15 cellular contexts compared by ENCODE assay signal in genomic region chr6:125444234-125444949, GRCh38.
DNase-seq lines count a peak whose midpoint lies in the region; ATAC-seq, FAIRE-seq and TF ChIP-seq lines count a peak whose summit lies in the region.
"Had no signal": no experiment of that assay in that cellular context is flagged by ENCODE, and none has a peak within 500 bp of the region (broad histone marks: within the 10 kb centered on the region; RNA-seq: fewer than 3 reads in every experiment).

No MANE protein-coding gene starts in this region.

- H3K4me3 ChIP-seq in GM23338, result no peak overlapping the region
- H3K4me3 ChIP-seq in body of pancreas, result no peak overlapping the region
- H3K4me3 ChIP-seq in right cardiac atrium (ENCODE audit: low read length), result no peak overlapping the region
- H3K4me3 ChIP-seq in PC-3 (ENCODE audit: low read length), result no peak overlapping the region
- no peak overlapping the region for H3K4me3 ChIP-seq in esophagus muscularis mucosa
- H3K4me3 ChIP-seq: cardiac muscle cell, pancreas had no signal

- H3F3A ChIP-seq in GM23338 (replicated peaks; ENCODE audit: low read depth) (no peaks in the 10 kb centered on the region), PC-3 (ENCODE audit: low read length, unreplicated experiment) (no peaks in the 10 kb centered on the region)

- H3K9me2 ChIP-seq in GM23338 (ENCODE audit: insufficient read depth), result no peaks in the 10 kb centered on the region; the same call in none of the 2 replicates
- no peaks in the 10 kb centered on the region for H3K9me2 ChIP-seq in PC-3 (replicated peaks; ENCODE audit: low read length)

- WGBS in body of pancreas, 2 donors, result 46 to 50% methylated on average over 14 to 15 of the region's 15 CpGs
- 39% methylated on average over 15 of the region's 15 CpGs for WGBS in right cardiac atrium
- 38% methylated on average over 15 of the region's 15 CpGs for WGBS in esophagus muscularis mucosa

- peaks cover 5% of the 10 kb centered on the region; the same call in 2 of the 3 replicates for H3K9me3 Mint-ChIP-seq in GM23338
- H3K9me3 Mint-ChIP-seq: activated T-cell treated with anti-CD3 and anti-CD28 coated beads, Interleukin-2, amount 50 U/mL, for 72 hours had no signal

- no peak for TF ChIP-seq POLR2A in body of pancreas (IDR thresholded peaks at IDR 0.05)
- no peak for TF ChIP-seq POLR2A in esophagus muscularis mucosa (IDR thresholded peaks at IDR 0.05; ENCODE audit: low read depth)
- TF ChIP-seq POLR2A in GM12892 (IDR thresholded peaks at IDR 0.05; ENCODE audit: low read depth, low read length), result no peak

- TF ChIP-seq EP300 in esophagus muscularis mucosa (IDR thresholded peaks at IDR 0.05), result no peak

- H3K4me1 ChIP-seq in GM23338 (ENCODE audit: insufficient read depth), result peaks cover 6% of the 10 kb centered on the region
- no peaks in the 10 kb centered on the region for H3K4me1 ChIP-seq in body of pancreas
- no peaks in the 10 kb centered on the region for H3K4me1 ChIP-seq in right cardiac atrium (ENCODE audit: control insufficient read depth, insufficient read depth, low read length)
- no peaks in the 10 kb centered on the region for H3K4me1 ChIP-seq in PC-3 (ENCODE audit: insufficient read depth, low read length)
- H3K4me1 ChIP-seq in esophagus muscularis mucosa, result peaks cover 0 to 13% (median 5%) of the 10 kb centered on the region in 4 donors
- H3K4me1 ChIP-seq: esophagus squamous epithelium, pancreas had no signal

- no peak for TF ChIP-seq CTCF in GM23338 (conservative IDR thresholded peaks at IDR 0.05; ENCODE audit: low read depth in 2 of 2)
- no peak for TF ChIP-seq CTCF in body of pancreas (IDR thresholded peaks at IDR 0.05)
- TF ChIP-seq CTCF in PC-3 (conservative IDR thresholded peaks at IDR 0.05; ENCODE audit: low read depth, low read length), result no peak
- TF ChIP-seq CTCF in esophagus muscularis mucosa (IDR thresholded peaks at IDR 0.05), result no peak

- H3K79me2 ChIP-seq in GM23338 (replicated peaks; ENCODE audit: insufficient read depth) (no peaks in the 10 kb centered on the region), PC-3 (ENCODE audit: low read length) (no peaks in the 10 kb centered on the region)

- no peaks in the 10 kb centered on the region for H4K20me1 ChIP-seq in GM23338 (replicated peaks; ENCODE audit: insufficient read depth)
- H4K20me1 ChIP-seq in PC-3 (ENCODE audit: low read length), result no peaks in the 10 kb centered on the region

- H3K4me3 Mint-ChIP-seq in GM23338, result no peak overlapping the region
- H3K4me3 Mint-ChIP-seq: activated T-cell treated with anti-CD3 and anti-CD28 coated beads, Interleukin-2, amount 50 U/mL, for 72 hours had no signal

- peak overlapping the region; percentile 43; the same call in 1 of the 2 replicates for H2AFZ ChIP-seq in GM23338
- H2AFZ ChIP-seq in PC-3 (ENCODE audit: low read length), result no peak overlapping the region

- H3K27me3 Mint-ChIP-seq in GM23338 (ENCODE audit: insufficient read depth, low read depth, poor library complexity), result peaks cover 6% of the 10 kb centered on the region

- CTCF ChIA-PET in PC-3 (lab: Charles Lee), result no interaction called here

- intact Hi-C loops in body of pancreas (cut with DNase I), result no loop called here
- intact Hi-C loops in right cardiac atrium (cut with DNase I), result no loop called here
- intact Hi-C loops in PC-3 (cut with micrococcal nuclease), result no loop called here
- intact Hi-C loops in esophagus muscularis mucosa (cut with DNase I), result no loop called here

- FAIRE-seq in GM12892 (lab: Jason Lieb, UNC), result no peak
- FAIRE-seq: pancreas had no signal

- H3K27ac ChIP-seq in GM23338 (ENCODE audit: low read depth) (no peak overlapping the region), body of pancreas (no peak overlapping the region), right cardiac atrium (ENCODE audit: low read length) (no peak overlapping the region), PC-3 (ENCODE audit: low read length) (no peak overlapping the region), esophagus muscularis mucosa (replicated peaks in 1 of 4) (peak overlapping the region in 1 of 4 donors; percentile 7)
- H3K27ac ChIP-seq: cardiac muscle cell, pancreas had no signal

- no peak for DNase-seq in GM23338 (ENCODE audit: low spot score)
- peak in 3 of 4 donors; percentile 23 to 31 (median 24) for DNase-seq in body of pancreas
- peak; percentile 48 to 86 (median 79) for DNase-seq in right cardiac atrium
- peak; percentile 13 for DNase-seq in putamen (ENCODE audit: low spot score)
- no peak for DNase-seq in PC-3
- no peak for DNase-seq in esophagus muscularis mucosa (ENCODE audit: extremely low spot score)
- no peak for DNase-seq in GM12892 (ENCODE audit: insufficient read length)
- DNase-seq in NCI-H146 treated with DMSO at 0.1 percent for 48 hours (lab: John Stamatoyannopoulos, UW; ENCODE audit: unreplicated experiment), result no peak
- DNase-seq: activated T-cell treated with anti-CD3 and anti-CD28 coated beads, Interleukin-2, amount 50 U/mL, for 72 hours; DND-41; esophagus squamous epithelium; NCI-H226 had no signal

- H3K36me3 Mint-ChIP-seq in GM23338 (ENCODE audit: low read depth), result peaks cover 1% of the 10 kb centered on the region; the same call in 1 of the 3 replicates

- no TSS peak for BruUV-seq in PC-3 (replicated peaks; lab: Mats Ljungman, UMichigan)

- ATAC-seq in GM23338 (peak; percentile 55), body of pancreas (peak; percentile 40), right cardiac atrium (peak; percentile 75 to 87), PC-3 (no peak)
- ATAC-seq: activated T-cell treated with anti-CD3 and anti-CD28 coated beads, Interleukin-2, amount 50 U/mL, for 72 hours; left colon had no signal

- H3K27ac Mint-ChIP-seq in GM23338, result no peak overlapping the region
- H3K27ac Mint-ChIP-seq: activated T-cell treated with anti-CD3 and anti-CD28 coated beads, Interleukin-2, amount 50 U/mL, for 72 hours had no signal

- no peak overlapping the region for H3K9ac ChIP-seq in PC-3 (ENCODE audit: low read length)

- peaks cover 22% of the 10 kb centered on the region for H3K4me1 Mint-ChIP-seq in GM23338

- H3K27me3 ChIP-seq in GM23338 (ENCODE audit: insufficient read depth) (no peaks in the 10 kb centered on the region), body of pancreas (no peaks in the 10 kb centered on the region), right cardiac atrium (ENCODE audit: control insufficient read depth, insufficient read depth) (no peaks in the 10 kb centered on the region), PC-3 (ENCODE audit: low read length) (peaks cover 39% of the 10 kb centered on the region), esophagus muscularis mucosa (no peaks in the 10 kb centered on the region)
- H3K27me3 ChIP-seq: cardiac muscle cell, esophagus squamous epithelium, pancreas had no signal

- POLR2A ChIA-PET in PC-3 (lab: Charles Lee; ENCODE audit: unreplicated experiment), result no interaction called here

- H3K9me3 ChIP-seq in body of pancreas (no peaks in the 10 kb centered on the region), right cardiac atrium (ENCODE audit: control insufficient read depth, low read length) (no peaks in the 10 kb centered on the region), PC-3 (ENCODE audit: low read length) (no peaks in the 10 kb centered on the region), esophagus muscularis mucosa (peaks cover 0 to 5% (median 0%) of the 10 kb centered on the region in 4 donors)
- H3K9me3 ChIP-seq: esophagus squamous epithelium, pancreas had no signal

- H3K4me2 ChIP-seq in GM23338 (no peak overlapping the region), PC-3 (ENCODE audit: low read length) (no peak overlapping the region)

- no peaks in the 10 kb centered on the region; the same call in 1 of the 2 replicates for H3K36me3 ChIP-seq in GM23338 (ENCODE audit: insufficient read depth)
- H3K36me3 ChIP-seq in body of pancreas (replicated peaks in 1 of 2; ENCODE audit: insufficient read depth in 1 of 2, low read depth in 2 of 2), result no peaks in the 10 kb centered on the region
- no peaks in the 10 kb centered on the region for H3K36me3 ChIP-seq in PC-3 (ENCODE audit: low read depth, low read length)
- H3K36me3 ChIP-seq in esophagus muscularis mucosa, result no peaks in the 10 kb centered on the region
- H3K36me3 ChIP-seq: cardiac muscle cell, esophagus squamous epithelium, pancreas had no signal

TF ChIP-seq in GM23338, 12 proteins besides CTCF, POLR2A, EP300 and RAD21 (continues in another document):
- no peak for TF ChIP-seq EZH2 (IDR thresholded peaks at IDR 0.05; ENCODE audit: low read depth, unreplicated experiment)
- no peak for TF ChIP-seq JUNB (IDR thresholded peaks at IDR 0.05; ENCODE audit: unreplicated experiment)
- TF ChIP-seq ZNF331 (CRISPR knock-in tag; IDR thresholded peaks at IDR 0.05; ENCODE audit: low read depth), result no peak

Comparison
In these comparisons a context has a peak if more than half of its experiments do, and no peak if none do; other contexts are left out.
1. DNase-seq: peak in body of pancreas (3 of 4), right cardiac atrium (3 of 3) and putamen (single experiment); none in GM23338 (single experiment), PC-3 (single experiment), esophagus muscularis mucosa (single experiment), GM12892 (single experiment) and NCI-H146 treated with DMSO at 0.1 percent for 48 hours (single experiment).